8 cellular contexts compared by ENCODE assay signal in genomic region chr11:75428301-75428724, GRCh38. TPM values are rescaled to one million over a fixed set of nuclear protein-coding genes. Genes with fewer than 3 reads are reported as not detected.
DNase-seq lines count a peak whose midpoint lies in the region; ATAC-seq lines count a peak whose summit lies in the region.

No MANE protein-coding gene starts in this region.

- peaks cover 7% of the 10 kb centered on the region for H3K36me3 Mint-ChIP-seq in activated CD8-positive, alpha-beta memory T cell treated with anti-CD3 and anti-CD28 coated beads, Interleukin-2, amount 10 ng/mL, durations not matched to agents 7 days and 5 days
- H3K36me3 Mint-ChIP-seq in effector memory CD8-positive, alpha-beta T cell (ENCODE audit: insufficient read depth), result peaks cover 20% of the 10 kb centered on the region

- no peaks in the 10 kb centered on the region for H3K9me3 Mint-ChIP-seq in activated CD8-positive, alpha-beta memory T cell treated with anti-CD3 and anti-CD28 coated beads, Interleukin-2, amount 10 ng/mL, durations not matched to agents 7 days and 5 days (ENCODE audit: low read depth)
- H3K9me3 Mint-ChIP-seq in effector memory CD8-positive, alpha-beta T cell, result no peaks in the 10 kb centered on the region

- ATAC-seq in GM18873 (IDR thresholded peaks at IDR 0.05; ENCODE audit: low FRiP score, unreplicated experiment), result peak; percentile 56
- peak; percentile 80 for ATAC-seq in activated CD8-positive, alpha-beta memory T cell treated with anti-CD3 and anti-CD28 coated beads, Interleukin-2, amount 10 ng/mL, durations not matched to agents 7 days and 5 days
- ATAC-seq in effector memory CD8-positive, alpha-beta T cell (replicated peaks), result peak; percentile 47

- peaks cover 52% of the 10 kb centered on the region for H3K27me3 Mint-ChIP-seq in activated CD8-positive, alpha-beta memory T cell treated with anti-CD3 and anti-CD28 coated beads, Interleukin-2, amount 10 ng/mL, durations not matched to agents 7 days and 5 days
- peaks cover 23 to 43% of the 10 kb centered on the region in 2 donors for H3K27me3 Mint-ChIP-seq in effector memory CD8-positive, alpha-beta T cell

- CTCF ChIA-PET in activated CD8-positive, alpha-beta memory T cell treated with anti-CD3 and anti-CD28 coated beads, Interleukin-2, amount 10 ng/mL, durations not matched to agents 7 days and 5 days (lab: Charles Lee), result interaction anchor here (0.6 to 3.2 kb wide), 6 partner anchors 8 to 148 kb away, joined by 3 to 11 read pairs (median 4); no protein-coding TSS in a partner anchor

- H3K4me1 Mint-ChIP-seq in activated CD8-positive, alpha-beta memory T cell treated with anti-CD3 and anti-CD28 coated beads, Interleukin-2, amount 10 ng/mL, durations not matched to agents 7 days and 5 days, result peaks cover 19% of the 10 kb centered on the region
- peaks cover 11 to 22% of the 10 kb centered on the region in 2 donors for H3K4me1 Mint-ChIP-seq in effector memory CD8-positive, alpha-beta T cell (ENCODE audit: low read depth in 2 of 2)

- DNase-seq in MV-4-11 (lab: John Stamatoyannopoulos, UW) (peak; percentile 81), mucosa of gallbladder (ENCODE audit: low spot score) (peak; percentile 93), SHP77 (lab: John Stamatoyannopoulos, UW) (no peak), hepatic stellate cell (ENCODE audit: low spot score) (no peak)
- peak; percentile 85 for DNase-seq in activated CD8-positive, alpha-beta memory T cell treated with anti-CD3 and anti-CD28 coated beads, Interleukin-2, amount 10 ng/mL, durations not matched to agents 7 days and 5 days
- DNase-seq in effector memory CD8-positive, alpha-beta T cell, result peak; percentile 51 to 56 (median 53)
- peak; percentile 30 to 46 for DNase-seq in stimulated activated CD8-positive, alpha-beta memory T cell treated with anti-CD3 and anti-CD28 coated beads, Interleukin-4, amount 100 ng/mL, for 4 hours (ENCODE audit: low read depth in 2 of 2, low spot score in 1 of 2)

- H3K4me3 Mint-ChIP-seq in activated CD8-positive, alpha-beta memory T cell treated with anti-CD3 and anti-CD28 coated beads, Interleukin-2, amount 10 ng/mL, durations not matched to agents 7 days and 5 days, result peak overlapping the region; percentile 36
- H3K4me3 Mint-ChIP-seq in effector memory CD8-positive, alpha-beta T cell, result peak overlapping the region; percentile 54 to 80

- no peak overlapping the region for H3K27ac Mint-ChIP-seq in activated CD8-positive, alpha-beta memory T cell treated with anti-CD3 and anti-CD28 coated beads, Interleukin-2, amount 10 ng/mL, durations not matched to agents 7 days and 5 days
- peak overlapping the region in 1 of 2 donors; percentile 30 for H3K27ac Mint-ChIP-seq in effector memory CD8-positive, alpha-beta T cell

RNA-seq across cellular contexts. Expression of gene KLHL35, which starts 4.7 kb away (rescaled TPM):
- under 1 TPM in 1 of 2 experiments, not detected in 1; 0.47 TPM for total RNA-seq in activated CD8-positive, alpha-beta memory T cell treated with anti-CD3 and anti-CD28 coated beads, Interleukin-2, amount 10 ng/mL, durations not matched to agents 7 days and 5 days
- total RNA-seq in mucosa of gallbladder, result 1.4 TPM

RNA-seq across cellular contexts. Expression of gene RPS3, which starts 29.0 kb away (rescaled TPM):
- total RNA-seq in activated CD8-positive, alpha-beta memory T cell treated with anti-CD3 and anti-CD28 coated beads, Interleukin-2, amount 10 ng/mL, durations not matched to agents 7 days and 5 days, result 1,000 to 10,000 TPM; 2,848 to 3,262 TPM
- 1,626 TPM for total RNA-seq in mucosa of gallbladder

Comparison
In these comparisons a context has a peak if more than half of its experiments do, and no peak if none do; other contexts are left out.
1. DNase-seq: peak in MV-4-11 (single experiment), activated CD8-positive, alpha-beta memory T cell treated with anti-CD3 and anti-CD28 coated beads, Interleukin-2, amount 10 ng/mL, durations not matched to agents 7 days and 5 days (single experiment), effector memory CD8-positive, alpha-beta T cell (3 of 3), mucosa of gallbladder (single experiment) and stimulated activated CD8-positive, alpha-beta memory T cell treated with anti-CD3 and anti-CD28 coated beads, Interleukin-4, amount 100 ng/mL, for 4 hours (2 of 2); none in SHP77 (0 of 2) and hepatic stellate cell (single experiment).
2. Peak in every context shown above with its lines, with median percentiles within 50 percentile points of each other: ATAC-seq.